ENCODE assay signal across 1 cellular context in the genomic region with DNA sequence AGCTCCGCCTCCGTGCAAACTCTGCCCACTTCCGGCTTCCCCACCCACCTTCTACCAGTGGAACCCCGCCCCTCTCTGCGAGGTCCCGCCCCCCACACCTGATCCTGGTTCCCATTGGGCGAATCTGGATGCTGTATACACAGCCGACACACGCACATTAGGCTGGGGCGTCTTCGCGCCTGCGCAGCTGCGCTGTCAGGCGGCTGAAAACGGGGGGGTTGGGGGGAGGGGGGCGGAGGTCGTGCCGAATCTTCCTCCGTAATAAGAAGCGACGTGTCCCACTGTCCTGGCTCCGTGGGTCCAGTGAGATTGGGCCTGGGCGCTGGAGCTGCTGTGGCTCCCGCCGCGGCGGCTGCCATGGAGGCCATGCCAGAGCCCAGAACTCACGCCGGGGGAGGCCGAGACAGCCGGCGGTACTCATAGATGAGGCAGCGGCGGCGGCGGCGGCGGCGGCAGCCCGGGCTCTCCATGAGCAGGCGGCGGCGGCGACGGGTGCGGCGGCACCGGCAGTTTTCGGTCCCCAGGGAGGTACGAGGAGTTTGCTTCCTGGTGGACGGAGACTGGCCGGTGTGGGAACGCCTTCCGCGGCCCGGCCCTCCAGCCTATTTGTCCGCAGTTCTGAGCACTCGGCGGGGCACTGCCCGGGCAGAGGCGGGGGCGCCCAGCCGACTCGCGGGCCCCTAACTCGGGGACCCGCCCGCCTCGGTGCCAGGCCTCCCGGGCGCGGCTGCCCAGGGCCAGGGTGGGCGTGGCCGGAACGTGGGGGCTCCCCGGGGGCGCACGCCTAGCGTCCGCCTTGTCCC.
TF ChIP-seq lines count a peak whose summit lies in the region.

No MANE protein-coding gene starts in this region.

TF ChIP-seq in HepG2, 621 proteins besides CTCF, POLR2A, EP300 and RAD21 (continued from another document and continues in another):
- TF ChIP-seq, protein P1, sequence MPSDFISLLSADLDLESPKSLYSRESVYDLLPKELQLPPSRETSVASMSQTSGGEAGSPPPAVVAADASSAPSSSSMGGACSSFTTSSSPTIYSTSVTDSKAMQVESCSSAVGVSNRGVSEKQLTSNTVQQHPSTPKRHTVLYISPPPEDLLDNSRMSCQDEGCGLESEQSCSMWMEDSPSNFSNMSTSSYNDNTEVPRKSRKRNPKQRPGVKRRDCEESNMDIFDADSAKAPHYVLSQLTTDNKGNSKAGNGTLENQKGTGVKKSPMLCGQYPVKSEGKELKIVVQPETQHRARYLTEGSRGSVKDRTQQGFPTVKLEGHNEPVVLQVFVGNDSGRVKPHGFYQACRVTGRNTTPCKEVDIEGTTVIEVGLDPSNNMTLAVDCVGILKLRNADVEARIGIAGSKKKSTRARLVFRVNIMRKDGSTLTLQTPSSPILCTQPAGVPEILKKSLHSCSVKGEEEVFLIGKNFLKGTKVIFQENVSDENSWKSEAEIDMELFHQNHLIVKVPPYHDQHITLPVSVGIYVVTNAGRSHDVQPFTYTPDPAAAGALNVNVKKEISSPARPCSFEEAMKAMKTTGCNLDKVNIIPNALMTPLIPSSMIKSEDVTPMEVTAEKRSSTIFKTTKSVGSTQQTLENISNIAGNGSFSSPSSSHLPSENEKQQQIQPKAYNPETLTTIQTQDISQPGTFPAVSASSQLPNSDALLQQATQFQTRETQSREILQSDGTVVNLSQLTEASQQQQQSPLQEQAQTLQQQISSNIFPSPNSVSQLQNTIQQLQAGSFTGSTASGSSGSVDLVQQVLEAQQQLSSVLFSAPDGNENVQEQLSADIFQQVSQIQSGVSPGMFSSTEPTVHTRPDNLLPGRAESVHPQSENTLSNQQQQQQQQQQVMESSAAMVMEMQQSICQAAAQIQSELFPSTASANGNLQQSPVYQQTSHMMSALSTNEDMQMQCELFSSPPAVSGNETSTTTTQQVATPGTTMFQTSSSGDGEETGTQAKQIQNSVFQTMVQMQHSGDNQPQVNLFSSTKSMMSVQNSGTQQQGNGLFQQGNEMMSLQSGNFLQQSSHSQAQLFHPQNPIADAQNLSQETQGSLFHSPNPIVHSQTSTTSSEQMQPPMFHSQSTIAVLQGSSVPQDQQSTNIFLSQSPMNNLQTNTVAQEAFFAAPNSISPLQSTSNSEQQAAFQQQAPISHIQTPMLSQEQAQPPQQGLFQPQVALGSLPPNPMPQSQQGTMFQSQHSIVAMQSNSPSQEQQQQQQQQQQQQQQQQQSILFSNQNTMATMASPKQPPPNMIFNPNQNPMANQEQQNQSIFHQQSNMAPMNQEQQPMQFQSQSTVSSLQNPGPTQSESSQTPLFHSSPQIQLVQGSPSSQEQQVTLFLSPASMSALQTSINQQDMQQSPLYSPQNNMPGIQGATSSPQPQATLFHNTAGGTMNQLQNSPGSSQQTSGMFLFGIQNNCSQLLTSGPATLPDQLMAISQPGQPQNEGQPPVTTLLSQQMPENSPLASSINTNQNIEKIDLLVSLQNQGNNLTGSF (CRISPR knock-in tag; IDR thresholded peaks at IDR 0.05) = no peak
- TF ChIP-seq ZNF589 (CRISPR knock-in tag; conservative IDR thresholded peaks at IDR 0.05) (no peak), HDAC1 (CRISPR knock-in tag; IDR thresholded peaks at IDR 0.05) (peak; percentile 64), ATF7-NPFF (CRISPR knock-in tag; IDR thresholded peaks at IDR 0.05; ENCODE audit: low read depth) (peak; percentile 83), ZNF121 (CRISPR knock-in tag; IDR thresholded peaks at IDR 0.05) (peak; percentile 64; the same call in 1 of the 2 replicates), ZBTB38 (CRISPR knock-in tag; IDR thresholded peaks at IDR 0.05) (peak; percentile 30; the same call in 1 of the 2 replicates), YEATS4 (CRISPR knock-in tag; IDR thresholded peaks at IDR 0.05; ENCODE audit: borderline replicate concordance) (peak; percentile 78), THAP11 (CRISPR knock-in tag; IDR thresholded peaks at IDR 0.05) (peak; percentile 43), NRL (CRISPR knock-in tag; IDR thresholded peaks at IDR 0.05; ENCODE audit: borderline replicate concordance) (no peak), HOXA9 (CRISPR knock-in tag; IDR thresholded peaks at IDR 0.05; ENCODE audit: borderline replicate concordance) (no peak), FOXP1 (IDR thresholded peaks at IDR 0.05) (no peak), FOXP1 (CRISPR knock-in tag; IDR thresholded peaks at IDR 0.05) (0 out of 2 replicates have a peak, but pooled peaks have one; percentile 7), PHF5A (CRISPR knock-in tag; IDR thresholded peaks at IDR 0.05; ENCODE audit: low read depth, unreplicated experiment) (peak; percentile 42), ZNF749 (CRISPR knock-in tag; IDR thresholded peaks at IDR 0.05; ENCODE audit: borderline replicate concordance) (no peak), TEAD3 (CRISPR knock-in tag; optimal IDR thresholded peaks at IDR 0.05; ENCODE audit: borderline replicate concordance) (peak; percentile 31), FOXM1 (CRISPR knock-in tag; IDR thresholded peaks at IDR 0.05) (no peak), FOXO1 (CRISPR knock-in tag; IDR thresholded peaks at IDR 0.05) (no peak; the same call in 1 of the 2 replicates), CHD4 (IDR thresholded peaks at IDR 0.05; ENCODE audit: borderline replicate concordance, low read length) (no peak), ZNF790 (CRISPR knock-in tag; IDR thresholded peaks at IDR 0.05; ENCODE audit: borderline replicate concordance) (0 out of 2 replicates have a peak, but pooled peaks have one; percentile 22)
- TF ChIP-seq, protein P2, sequence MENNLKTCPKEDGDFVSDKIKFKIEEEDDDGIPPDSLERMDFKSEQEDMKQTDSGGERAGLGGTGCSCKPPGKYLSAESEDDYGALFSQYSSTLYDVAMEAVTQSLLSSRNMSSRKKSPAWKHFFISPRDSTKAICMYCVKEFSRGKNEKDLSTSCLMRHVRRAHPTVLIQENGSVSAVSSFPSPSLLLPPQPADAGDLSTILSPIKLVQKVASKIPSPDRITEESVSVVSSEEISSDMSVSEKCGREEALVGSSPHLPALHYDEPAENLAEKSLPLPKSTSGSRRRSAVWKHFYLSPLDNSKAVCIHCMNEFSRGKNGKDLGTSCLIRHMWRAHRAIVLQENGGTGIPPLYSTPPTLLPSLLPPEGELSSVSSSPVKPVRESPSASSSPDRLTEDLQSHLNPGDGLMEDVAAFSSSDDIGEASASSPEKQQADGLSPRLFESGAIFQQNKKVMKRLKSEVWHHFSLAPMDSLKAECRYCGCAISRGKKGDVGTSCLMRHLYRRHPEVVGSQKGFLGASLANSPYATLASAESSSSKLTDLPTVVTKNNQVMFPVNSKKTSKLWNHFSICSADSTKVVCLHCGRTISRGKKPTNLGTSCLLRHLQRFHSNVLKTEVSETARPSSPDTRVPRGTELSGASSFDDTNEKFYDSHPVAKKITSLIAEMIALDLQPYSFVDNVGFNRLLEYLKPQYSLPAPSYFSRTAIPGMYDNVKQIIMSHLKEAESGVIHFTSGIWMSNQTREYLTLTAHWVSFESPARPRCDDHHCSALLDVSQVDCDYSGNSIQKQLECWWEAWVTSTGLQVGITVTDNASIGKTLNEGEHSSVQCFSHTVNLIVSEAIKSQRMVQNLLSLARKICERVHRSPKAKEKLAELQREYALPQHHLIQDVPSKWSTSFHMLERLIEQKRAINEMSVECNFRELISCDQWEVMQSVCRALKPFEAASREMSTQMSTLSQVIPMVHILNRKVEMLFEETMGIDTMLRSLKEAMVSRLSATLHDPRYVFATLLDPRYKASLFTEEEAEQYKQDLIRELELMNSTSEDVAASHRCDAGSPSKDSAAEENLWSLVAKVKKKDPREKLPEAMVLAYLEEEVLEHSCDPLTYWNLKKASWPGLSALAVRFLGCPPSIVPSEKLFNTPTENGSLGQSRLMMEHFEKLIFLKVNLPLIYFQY (CRISPR knock-in tag; IDR thresholded peaks at IDR 0.05; ENCODE audit: borderline replicate concordance) = peak; percentile 79
- TF ChIP-seq, protein P3, sequence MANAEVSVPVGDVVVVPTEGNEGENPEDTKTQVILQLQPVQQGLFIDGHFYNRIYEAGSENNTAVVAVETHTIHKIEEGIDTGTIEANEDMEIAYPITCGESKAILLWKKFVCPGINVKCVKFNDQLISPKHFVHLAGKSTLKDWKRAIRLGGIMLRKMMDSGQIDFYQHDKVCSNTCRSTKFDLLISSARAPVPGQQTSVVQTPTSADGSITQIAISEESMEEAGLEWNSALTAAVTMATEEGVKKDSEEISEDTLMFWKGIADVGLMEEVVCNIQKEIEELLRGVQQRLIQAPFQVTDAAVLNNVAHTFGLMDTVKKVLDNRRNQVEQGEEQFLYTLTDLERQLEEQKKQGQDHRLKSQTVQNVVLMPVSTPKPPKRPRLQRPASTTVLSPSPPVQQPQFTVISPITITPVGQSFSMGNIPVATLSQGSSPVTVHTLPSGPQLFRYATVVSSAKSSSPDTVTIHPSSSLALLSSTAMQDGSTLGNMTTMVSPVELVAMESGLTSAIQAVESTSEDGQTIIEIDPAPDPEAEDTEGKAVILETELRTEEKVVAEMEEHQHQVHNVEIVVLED (CRISPR knock-in tag; IDR thresholded peaks at IDR 0.05; ENCODE audit: borderline replicate concordance) = peak; percentile 57; the same call in 1 of the 2 replicates
- TF ChIP-seq, protein P4, sequence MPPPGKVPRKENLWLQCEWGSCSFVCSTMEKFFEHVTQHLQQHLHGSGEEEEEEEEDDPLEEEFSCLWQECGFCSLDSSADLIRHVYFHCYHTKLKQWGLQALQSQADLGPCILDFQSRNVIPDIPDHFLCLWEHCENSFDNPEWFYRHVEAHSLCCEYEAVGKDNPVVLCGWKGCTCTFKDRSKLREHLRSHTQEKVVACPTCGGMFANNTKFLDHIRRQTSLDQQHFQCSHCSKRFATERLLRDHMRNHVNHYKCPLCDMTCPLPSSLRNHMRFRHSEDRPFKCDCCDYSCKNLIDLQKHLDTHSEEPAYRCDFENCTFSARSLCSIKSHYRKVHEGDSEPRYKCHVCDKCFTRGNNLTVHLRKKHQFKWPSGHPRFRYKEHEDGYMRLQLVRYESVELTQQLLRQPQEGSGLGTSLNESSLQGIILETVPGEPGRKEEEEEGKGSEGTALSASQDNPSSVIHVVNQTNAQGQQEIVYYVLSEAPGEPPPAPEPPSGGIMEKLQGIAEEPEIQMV (CRISPR knock-in tag; IDR thresholded peaks at IDR 0.05; ENCODE audit: low read depth) = 0 out of 2 replicates have a peak, but pooled peaks have one; percentile 51
- TF ChIP-seq, protein P5, sequence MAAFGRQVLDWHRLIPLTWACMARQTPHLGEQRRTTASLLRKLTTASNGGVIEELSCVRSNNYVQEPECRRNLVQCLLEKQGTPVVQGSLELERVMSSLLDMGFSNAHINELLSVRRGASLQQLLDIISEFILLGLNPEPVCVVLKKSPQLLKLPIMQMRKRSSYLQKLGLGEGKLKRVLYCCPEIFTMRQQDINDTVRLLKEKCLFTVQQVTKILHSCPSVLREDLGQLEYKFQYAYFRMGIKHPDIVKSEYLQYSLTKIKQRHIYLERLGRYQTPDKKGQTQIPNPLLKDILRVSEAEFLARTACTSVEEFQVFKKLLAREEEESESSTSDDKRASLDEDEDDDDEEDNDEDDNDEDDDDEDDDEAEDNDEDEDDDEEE (CRISPR knock-in tag; IDR thresholded peaks at IDR 0.05) = 0 out of 2 replicates have a peak, but pooled peaks have one; percentile 38
- TF ChIP-seq, protein P6, sequence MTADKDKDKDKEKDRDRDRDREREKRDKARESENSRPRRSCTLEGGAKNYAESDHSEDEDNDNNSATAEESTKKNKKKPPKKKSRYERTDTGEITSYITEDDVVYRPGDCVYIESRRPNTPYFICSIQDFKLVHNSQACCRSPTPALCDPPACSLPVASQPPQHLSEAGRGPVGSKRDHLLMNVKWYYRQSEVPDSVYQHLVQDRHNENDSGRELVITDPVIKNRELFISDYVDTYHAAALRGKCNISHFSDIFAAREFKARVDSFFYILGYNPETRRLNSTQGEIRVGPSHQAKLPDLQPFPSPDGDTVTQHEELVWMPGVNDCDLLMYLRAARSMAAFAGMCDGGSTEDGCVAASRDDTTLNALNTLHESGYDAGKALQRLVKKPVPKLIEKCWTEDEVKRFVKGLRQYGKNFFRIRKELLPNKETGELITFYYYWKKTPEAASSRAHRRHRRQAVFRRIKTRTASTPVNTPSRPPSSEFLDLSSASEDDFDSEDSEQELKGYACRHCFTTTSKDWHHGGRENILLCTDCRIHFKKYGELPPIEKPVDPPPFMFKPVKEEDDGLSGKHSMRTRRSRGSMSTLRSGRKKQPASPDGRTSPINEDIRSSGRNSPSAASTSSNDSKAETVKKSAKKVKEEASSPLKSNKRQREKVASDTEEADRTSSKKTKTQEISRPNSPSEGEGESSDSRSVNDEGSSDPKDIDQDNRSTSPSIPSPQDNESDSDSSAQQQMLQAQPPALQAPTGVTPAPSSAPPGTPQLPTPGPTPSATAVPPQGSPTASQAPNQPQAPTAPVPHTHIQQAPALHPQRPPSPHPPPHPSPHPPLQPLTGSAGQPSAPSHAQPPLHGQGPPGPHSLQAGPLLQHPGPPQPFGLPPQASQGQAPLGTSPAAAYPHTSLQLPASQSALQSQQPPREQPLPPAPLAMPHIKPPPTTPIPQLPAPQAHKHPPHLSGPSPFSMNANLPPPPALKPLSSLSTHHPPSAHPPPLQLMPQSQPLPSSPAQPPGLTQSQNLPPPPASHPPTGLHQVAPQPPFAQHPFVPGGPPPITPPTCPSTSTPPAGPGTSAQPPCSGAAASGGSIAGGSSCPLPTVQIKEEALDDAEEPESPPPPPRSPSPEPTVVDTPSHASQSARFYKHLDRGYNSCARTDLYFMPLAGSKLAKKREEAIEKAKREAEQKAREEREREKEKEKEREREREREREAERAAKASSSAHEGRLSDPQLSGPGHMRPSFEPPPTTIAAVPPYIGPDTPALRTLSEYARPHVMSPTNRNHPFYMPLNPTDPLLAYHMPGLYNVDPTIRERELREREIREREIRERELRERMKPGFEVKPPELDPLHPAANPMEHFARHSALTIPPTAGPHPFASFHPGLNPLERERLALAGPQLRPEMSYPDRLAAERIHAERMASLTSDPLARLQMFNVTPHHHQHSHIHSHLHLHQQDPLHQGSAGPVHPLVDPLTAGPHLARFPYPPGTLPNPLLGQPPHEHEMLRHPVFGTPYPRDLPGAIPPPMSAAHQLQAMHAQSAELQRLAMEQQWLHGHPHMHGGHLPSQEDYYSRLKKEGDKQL (CRISPR knock-in tag; IDR thresholded peaks at IDR 0.05; ENCODE audit: low read depth) = no peak
- TF ChIP-seq, protein P7, sequence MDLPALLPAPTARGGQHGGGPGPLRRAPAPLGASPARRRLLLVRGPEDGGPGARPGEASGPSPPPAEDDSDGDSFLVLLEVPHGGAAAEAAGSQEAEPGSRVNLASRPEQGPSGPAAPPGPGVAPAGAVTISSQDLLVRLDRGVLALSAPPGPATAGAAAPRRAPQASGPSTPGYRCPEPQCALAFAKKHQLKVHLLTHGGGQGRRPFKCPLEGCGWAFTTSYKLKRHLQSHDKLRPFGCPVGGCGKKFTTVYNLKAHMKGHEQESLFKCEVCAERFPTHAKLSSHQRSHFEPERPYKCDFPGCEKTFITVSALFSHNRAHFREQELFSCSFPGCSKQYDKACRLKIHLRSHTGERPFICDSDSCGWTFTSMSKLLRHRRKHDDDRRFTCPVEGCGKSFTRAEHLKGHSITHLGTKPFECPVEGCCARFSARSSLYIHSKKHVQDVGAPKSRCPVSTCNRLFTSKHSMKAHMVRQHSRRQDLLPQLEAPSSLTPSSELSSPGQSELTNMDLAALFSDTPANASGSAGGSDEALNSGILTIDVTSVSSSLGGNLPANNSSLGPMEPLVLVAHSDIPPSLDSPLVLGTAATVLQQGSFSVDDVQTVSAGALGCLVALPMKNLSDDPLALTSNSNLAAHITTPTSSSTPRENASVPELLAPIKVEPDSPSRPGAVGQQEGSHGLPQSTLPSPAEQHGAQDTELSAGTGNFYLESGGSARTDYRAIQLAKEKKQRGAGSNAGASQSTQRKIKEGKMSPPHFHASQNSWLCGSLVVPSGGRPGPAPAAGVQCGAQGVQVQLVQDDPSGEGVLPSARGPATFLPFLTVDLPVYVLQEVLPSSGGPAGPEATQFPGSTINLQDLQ (CRISPR knock-in tag; IDR thresholded peaks at IDR 0.05) = 0 out of 2 replicates have a peak, but pooled peaks have one; percentile 62
